ENCODE assay signal across 1 cellular context in genomic region chr10:101120520-101120883, GRCh38.
TF ChIP-seq lines count a peak whose summit lies in the region.

No MANE protein-coding gene starts in this region.

TF ChIP-seq in H1, 55 proteins besides CTCF, POLR2A, EP300 and RAD21:
- TF ChIP-seq RBBP5 (IDR thresholded peaks at IDR 0.05; ENCODE audit: borderline replicate concordance, low read depth, low read length) (no peak), CHD2 (IDR thresholded peaks at IDR 0.05; ENCODE audit: low read length) (no peak), KDM5A (IDR thresholded peaks at IDR 0.05; ENCODE audit: low read length) (no peak), SIRT6 (IDR thresholded peaks at IDR 0.05; ENCODE audit: low read length) (no peak)
TF ChIP-seq in H1: peak in this region for 0.
